In the genomic region with DNA sequence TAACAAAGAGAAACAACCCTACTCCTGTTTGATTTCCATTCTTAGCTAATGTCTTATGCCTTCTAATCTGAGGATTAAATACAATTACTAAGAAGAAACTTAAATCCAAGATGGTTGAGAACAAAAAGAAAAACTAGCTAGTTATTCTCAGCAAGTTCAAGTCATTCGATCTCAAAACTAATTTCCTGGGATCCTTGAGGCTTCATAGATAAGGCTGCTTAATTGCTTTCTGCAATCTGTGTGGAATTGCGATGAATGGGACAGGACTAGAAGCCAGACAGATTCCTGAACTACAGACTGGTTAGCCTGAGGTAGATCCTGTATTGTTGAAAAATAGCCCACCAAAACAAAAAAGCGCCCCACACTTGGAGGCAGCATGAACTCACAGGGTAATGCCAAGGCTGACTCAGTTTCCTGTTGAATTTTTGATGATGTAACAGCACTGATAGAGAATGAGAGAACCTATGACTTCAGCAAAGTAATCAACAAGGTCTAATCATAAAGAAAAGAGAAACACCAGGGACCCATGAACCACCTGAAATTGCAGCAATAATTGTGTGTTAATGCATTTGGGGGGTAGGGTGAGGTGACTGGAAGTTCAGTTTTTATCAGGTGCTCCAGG, we compare ENCODE assay signal across 28 cellular contexts. TPM values are rescaled to one million over a fixed set of nuclear protein-coding genes. Genes with fewer than 3 reads are reported as not detected.
DNase-seq lines count a peak whose midpoint lies in the region; ATAC-seq and TF ChIP-seq lines count a peak whose summit lies in the region.
"Had no signal": no experiment of that assay in that cellular context is flagged by ENCODE, and none has a peak within 500 bp of the region (broad histone marks: within the 10 kb centered on the region; RNA-seq: fewer than 3 reads in every experiment).

No MANE protein-coding gene starts in this region.

- ATAC-seq in heart left ventricle, result no peak
- ATAC-seq: GM23338, left ventricle myocardium superior, sciatic nerve, T-cell had no signal

- in situ Hi-C loops in brain microvascular endothelial cell (cut with HindIII; ENCODE audit: low pct_ligation_motif_present, low sequenced_read_pairs), result no loop called here

- H3K4me1 Mint-ChIP-seq in activated CD4-positive, alpha-beta memory T cell treated with anti-CD3 and anti-CD28 coated beads for 36 hours (ENCODE audit: low read depth), result peaks cover 15% of the 10 kb centered on the region
- peaks cover 20% of the 10 kb centered on the region for H3K4me1 Mint-ChIP-seq in activated CD4-positive, alpha-beta memory T cell treated with anti-CD3 and anti-CD28 coated beads, Interleukin-2, amount 10 ng/mL, durations not matched to agents 7 days and 5 days
- H3K4me1 Mint-ChIP-seq: GM23338, nephron had no signal

- peak overlapping the region; percentile 62 for H3K27ac Mint-ChIP-seq in activated CD4-positive, alpha-beta memory T cell treated with anti-CD3 and anti-CD28 coated beads for 36 hours
- H3K27ac Mint-ChIP-seq in activated CD4-positive, alpha-beta memory T cell treated with anti-CD3 and anti-CD28 coated beads, Interleukin-2, amount 10 ng/mL, durations not matched to agents 7 days and 5 days, result no peak overlapping the region
- H3K27ac Mint-ChIP-seq: GM23338, nephron, T-cell had no signal

- H3K4me3 ChIP-seq in brain microvascular endothelial cell (ENCODE audit: low read depth, low read length) (no peak overlapping the region), heart left ventricle (no peak overlapping the region)
- H3K4me3 ChIP-seq: BLaER1 treated with 17β-estradiol and CSF1 and Interleukin-3, amounts not matched to agents 10 nM and 100 nM; coronary artery; GM23338; hepatocyte; testis; uterus had no signal

- 67 to 83% (median 80%) methylated on average over 3 of the region's 3 CpGs for whole genome bisulfite sequencing in heart left ventricle, 4 donors

- CTCF ChIA-PET in activated CD4-positive, alpha-beta memory T cell treated with anti-CD3 and anti-CD28 coated beads for 36 hours (lab: Charles Lee), result interaction anchor here (1.5 kb wide), 1 partner anchor 61 kb away, joined by 4 read pairs; the partner anchor contains the start of gene EIF2S3
- CTCF ChIA-PET in activated CD4-positive, alpha-beta memory T cell treated with anti-CD3 and anti-CD28 coated beads, Interleukin-2, amount 10 ng/mL, durations not matched to agents 7 days and 5 days (lab: Charles Lee), result no interaction called here

- H3K4me1 ChIP-seq in heart left ventricle, result no peaks in the 10 kb centered on the region
- H3K4me1 ChIP-seq: Caco-2, parathyroid adenoma, testis, uterus had no signal

- H3K36me3 Mint-ChIP-seq in activated CD4-positive, alpha-beta memory T cell treated with anti-CD3 and anti-CD28 coated beads for 36 hours, result peaks cover 12% of the 10 kb centered on the region
- peaks cover 32% of the 10 kb centered on the region for H3K36me3 Mint-ChIP-seq in activated CD4-positive, alpha-beta memory T cell treated with anti-CD3 and anti-CD28 coated beads, Interleukin-2, amount 10 ng/mL, durations not matched to agents 7 days and 5 days (ENCODE audit: low read depth)

- TF ChIP-seq POLR2A in heart left ventricle (IDR thresholded peaks at IDR 0.05), result no peak

- H3K9me3 ChIP-seq in heart left ventricle, result no peaks in the 10 kb centered on the region
- H3K9me3 ChIP-seq: BLaER1 treated with 17β-estradiol and CSF1 and Interleukin-3, amounts not matched to agents 10 nM and 100 nM; Caco-2; testis; uterus had no signal

- H3K27me3 Mint-ChIP-seq in activated CD4-positive, alpha-beta memory T cell treated with anti-CD3 and anti-CD28 coated beads for 36 hours, result no peaks in the 10 kb centered on the region
- no peaks in the 10 kb centered on the region for H3K27me3 Mint-ChIP-seq in activated CD4-positive, alpha-beta memory T cell treated with anti-CD3 and anti-CD28 coated beads, Interleukin-2, amount 10 ng/mL, durations not matched to agents 7 days and 5 days

- H3K27ac ChIP-seq in brain microvascular endothelial cell (no peak overlapping the region), heart left ventricle (no peak overlapping the region)
- H3K27ac ChIP-seq: BLaER1 treated with 17β-estradiol and CSF1 and Interleukin-3, amounts not matched to agents 10 nM and 100 nM; coronary artery; hepatocyte; parathyroid adenoma; testis; uterus had no signal

- POLR2A ChIA-PET in activated CD4-positive, alpha-beta memory T cell treated with anti-CD3 and anti-CD28 coated beads for 36 hours (lab: Charles Lee), result interaction anchor here (1.2 kb wide), 1 partner anchor 22 kb away, joined by 3 read pairs; no protein-coding TSS in a partner anchor
- POLR2A ChIA-PET in activated CD4-positive, alpha-beta memory T cell treated with anti-CD3 and anti-CD28 coated beads, Interleukin-2, amount 10 ng/mL, durations not matched to agents 7 days and 5 days (lab: Charles Lee), result interaction anchor here (1.9 kb wide), 1 partner anchor 61 kb away, joined by 5 read pairs; the partner anchor contains the start of gene EIF2S3

- intact Hi-C loops in activated CD4-positive, alpha-beta memory T cell treated with anti-CD3 and anti-CD28 coated beads for 36 hours (cut with micrococcal nuclease), result loop anchor here (2.0 to 5.0 kb wide), 2 partner anchors 40 to 59 kb away; partner anchors contain the start of gene EIF2S3
- intact Hi-C loops in heart left ventricle (cut with DNase I), result no loop called here

- TF ChIP-seq CTCF in brain microvascular endothelial cell (IDR thresholded peaks at IDR 0.05; ENCODE audit: low read depth, low read length, missing control alignments), result no peak
- no peak for TF ChIP-seq CTCF in heart left ventricle (IDR thresholded peaks at IDR 0.05)

- no peak for DNase-seq in activated CD4-positive, alpha-beta memory T cell treated with anti-CD3 and anti-CD28 coated beads for 36 hours
- DNase-seq in activated CD4-positive, alpha-beta memory T cell treated with anti-CD3 and anti-CD28 coated beads, Interleukin-2, amount 10 ng/mL, durations not matched to agents 7 days and 5 days, result no peak
- DNase-seq in HT1080 (ENCODE audit: low read depth), result peak; percentile 15
- peak; percentile 2 for DNase-seq in brain microvascular endothelial cell
- peak; percentile 56 to 57 for DNase-seq in lung microvascular endothelial cell (ENCODE audit: low read depth in 2 of 2)
- DNase-seq in stimulated activated CD4-positive, alpha-beta T cell treated with anti-CD3 and anti-CD28 coated beads, Interleukin-4, amount 100 ng/mL, for 24 hours, result no peak
- no peak for DNase-seq in stimulated activated CD4-positive, alpha-beta T cell treated with anti-CD3 and anti-CD28 coated beads, Interleukin-2, amount 100 ng/mL, for 24 hours
- no peak for DNase-seq in heart left ventricle
- DNase-seq: ACHN; activated CD4-positive, alpha-beta T cell treated with anti-CD3 and anti-CD28 coated beads, Interleukin-2, amount 50 U/mL, for 1 hour; Caco-2; DMS79 treated with DMSO at 0.1 percent for 48 hours; left ventricle myocardium superior; NCI-H1092 treated with DMSO at 0.1 percent for 48 hours; NCI-H2029 treated with DMSO at 0.1 percent for 48 hours; NCI-H345; SHP77; T-cell; testis; uterus had no signal

- H3K27me3 ChIP-seq in brain microvascular endothelial cell (replicated peaks), result no peaks in the 10 kb centered on the region
- peaks cover 0 to 32% (median 0%) of the 10 kb centered on the region in 9 donors for H3K27me3 ChIP-seq in heart left ventricle
- H3K27me3 ChIP-seq: hepatocyte, testis, uterus had no signal

- H3K4me3 Mint-ChIP-seq in activated CD4-positive, alpha-beta memory T cell treated with anti-CD3 and anti-CD28 coated beads for 36 hours, result no peak overlapping the region
- H3K4me3 Mint-ChIP-seq in activated CD4-positive, alpha-beta memory T cell treated with anti-CD3 and anti-CD28 coated beads, Interleukin-2, amount 10 ng/mL, durations not matched to agents 7 days and 5 days, result no peak overlapping the region
- H3K4me3 Mint-ChIP-seq: GM23338, nephron, T-cell had no signal

- H3K36me3 ChIP-seq in brain microvascular endothelial cell (replicated peaks) (peaks cover 3% of the 10 kb centered on the region), heart left ventricle (peaks cover 0 to 16% (median 6%) of the 10 kb centered on the region in 9 donors)
- H3K36me3 ChIP-seq: uterus had no signal

- H3K9me3 Mint-ChIP-seq in activated CD4-positive, alpha-beta memory T cell treated with anti-CD3 and anti-CD28 coated beads for 36 hours, result no peaks in the 10 kb centered on the region
- no peaks in the 10 kb centered on the region for H3K9me3 Mint-ChIP-seq in activated CD4-positive, alpha-beta memory T cell treated with anti-CD3 and anti-CD28 coated beads, Interleukin-2, amount 10 ng/mL, durations not matched to agents 7 days and 5 days
- H3K9me3 Mint-ChIP-seq: activated naive CD4-positive, alpha-beta T cell treated with anti-CD3 and anti-CD28 coated beads, Interleukin-2, amount 50 U/mL, for 72 hours; GM23338; nephron; T-cell had no signal

RNA-seq across cellular contexts. Expression of gene KLHL15, which starts 33.9 kb away (rescaled TPM):
- 1 to 10 TPM; 9.3 to 9.7 TPM for total RNA-seq in activated CD4-positive, alpha-beta memory T cell treated with anti-CD3 and anti-CD28 coated beads for 36 hours
- total RNA-seq in activated CD4-positive, alpha-beta memory T cell treated with anti-CD3 and anti-CD28 coated beads, Interleukin-2, amount 10 ng/mL, durations not matched to agents 7 days and 5 days, result 1 to 10 TPM; 9.3 TPM
- 8.4 and 8.5 TPM in 2 replicates for total RNA-seq in HT1080 (2014; rRNA removed; shearing (Covaris generic))
- polyA plus RNA-seq in HT1080 (2015; cell fraction: cytosol; rRNA removed), result 4.6 and 6.2 TPM in 2 replicates
- 10.0 and 11.8 TPM in 2 replicates for polyA plus RNA-seq in HT1080 (2015; cell fraction: nucleus; rRNA removed)
- total RNA-seq in lung microvascular endothelial cell (5.0 and 7.1 TPM in 2 replicates), heart left ventricle (1 to 10 TPM; 4.1 to 8.4 (median 6.4) TPM)
- 1 to 10 TPM; 1.4 to 2.3 TPM for polyA plus RNA-seq in heart left ventricle

Comparison
In these comparisons a context has a peak if more than half of its experiments do, and no peak if none do; other contexts are left out.
1. DNase-seq: peak in HT1080 (single experiment), brain microvascular endothelial cell (single experiment) and lung microvascular endothelial cell (2 of 2); none in activated CD4-positive, alpha-beta memory T cell treated with anti-CD3 and anti-CD28 coated beads for 36 hours (single experiment), activated CD4-positive, alpha-beta memory T cell treated with anti-CD3 and anti-CD28 coated beads, Interleukin-2, amount 10 ng/mL, durations not matched to agents 7 days and 5 days (single experiment), stimulated activated CD4-positive, alpha-beta T cell treated with anti-CD3 and anti-CD28 coated beads, Interleukin-4, amount 100 ng/mL, for 24 hours (single experiment), stimulated activated CD4-positive, alpha-beta T cell treated with anti-CD3 and anti-CD28 coated beads, Interleukin-2, amount 100 ng/mL, for 24 hours (0 of 2) and heart left ventricle (0 of 5).